Comparison of ENCODE assay signal across 8 cellular contexts in genomic region chr12:112906712-112907414, GRCh38. TPM values are rescaled to one million over a fixed set of nuclear protein-coding genes. Genes with fewer than 3 reads are reported as not detected.
DNase-seq lines count a peak whose midpoint lies in the region; ATAC-seq, FAIRE-seq and TF ChIP-seq lines count a peak whose summit lies in the region.

Gene OAS1 (plus strand): TSS chr12:112906962. CDS start chr12:112907040, 78 bp downstream.

- TF ChIP-seq POLR2A in GM19193 (IDR thresholded peaks at IDR 0.05; ENCODE audit: extremely low read depth, insufficient read depth, insufficient read length) (peak; percentile 89), K562 (conservative IDR thresholded peaks at IDR 0.05) (no peak)

- FAIRE-seq in K562 (lab: Jason Lieb, UNC) (no peak), keratinocyte (lab: Jason Lieb, UNC) (peak; percentile 87)

- 2% methylated on average over 4 of the region's 4 CpGs for WGBS in K562 (ENCODE audit: insufficient coverage, low coverage, missing lambda C conversion rate)

- POLR2A ChIA-PET in K562 (lab: Yijun Ruan, JAX): interaction anchor here (1.2 kb wide), 1 partner anchor 10 kb away, joined by 4 read pairs; no protein-coding TSS in a partner anchor

- no peaks in the 10 kb centered on the region for H3K27me3 ChIP-seq in OCI-LY3 (ENCODE audit: low read depth, low read length)
- H3K27me3 ChIP-seq in K562 (ENCODE audit: control insufficient read depth in 2 of 2, insufficient read depth in 2 of 2, low read length in 2 of 2): peaks cover 0 to 4% of the 10 kb centered on the region in 2 experiments; a peak in 2 of 5 replicates
- H3K27me3 ChIP-seq in keratinocyte (ENCODE audit: control insufficient read depth, extremely low read depth, insufficient read depth, low read length): no peaks in the 10 kb centered on the region

- H3K27ac ChIP-seq in OCI-LY3 (ENCODE audit: low read length) (peak within 1 kb of the TSS; percentile 100), K562 (ENCODE audit: extremely low read depth, low read depth, low read length) (no peak within 1 kb of the TSS), keratinocyte (ENCODE audit: control insufficient read depth, insufficient read depth, low read length) (peak within 1 kb of the TSS; percentile 69)

- H3K9me3 ChIP-seq in OCI-LY3 (ENCODE audit: insufficient read depth, low read length): no peaks in the 10 kb centered on the region
- no peaks in the 10 kb centered on the region for H3K9me3 ChIP-seq in K562 (replicated peaks; ENCODE audit: control insufficient read depth, insufficient read depth, low read depth, low read length)
- no peaks in the 10 kb centered on the region for H3K9me3 ChIP-seq in keratinocyte (ENCODE audit: control insufficient read depth, low read depth, low read length)

- H3K4me1 ChIP-seq in OCI-LY3 (ENCODE audit: low read length): peaks cover 77% of the 10 kb centered on the region
- no peaks in the 10 kb centered on the region for H3K4me1 ChIP-seq in K562 (replicated peaks in 1 of 2; ENCODE audit: control insufficient read depth in 2 of 2, insufficient read depth in 2 of 2, low read length in 2 of 2)
- peaks cover 14% of the 10 kb centered on the region for H3K4me1 ChIP-seq in keratinocyte (ENCODE audit: control insufficient read depth, extremely low read depth, insufficient read depth, low read length)

- H3K4me3 ChIP-seq in OCI-LY3 (ENCODE audit: low read length) (peak within 1 kb of the TSS; percentile 90), K562 (no peak within 1 kb of the TSS), keratinocyte (ENCODE audit: control insufficient read depth in 2 of 3, extremely low read depth in 1 of 3, insufficient read depth in 2 of 3, low read depth in 1 of 3, low read length in 3 of 3) (peak within 1 kb of the TSS; percentile 42 to 89 (median 70))

- dilution Hi-C loops in keratinocyte (cut with MboI; ENCODE audit: extremely low pct_ligation_motif_present, low sequenced_read_pairs): no loop called here

- intact Hi-C loops in K562 (cut with micrococcal nuclease): no loop called here

- in situ Hi-C loops in Caki2 (cut with HindIII; ENCODE audit: low pct_unique_long_range_greater_than_20kb, low sequenced_read_pairs): no loop called here
- in situ Hi-C loops in K562 (cut with MboI): no loop called here

- H3K9ac ChIP-seq in OCI-LY3 (ENCODE audit: low read length) (peak within 1 kb of the TSS; percentile 97), K562 (ENCODE audit: insufficient read depth in 1 of 2, low read depth in 2 of 2, low read length in 2 of 2) (no peak within 1 kb of the TSS), keratinocyte (ENCODE audit: control insufficient read depth, extremely low read depth, insufficient read depth, low read length) (peak within 1 kb of the TSS; percentile 77)

- no peak for TF ChIP-seq EP300 in K562 (IDR thresholded peaks at IDR 0.05; ENCODE audit: low read length)

- peak within 1 kb of the TSS; percentile 99 for H3K4me2 ChIP-seq in OCI-LY3 (ENCODE audit: low read length)
- no peak within 1 kb of the TSS for H3K4me2 ChIP-seq in K562 (ENCODE audit: insufficient read depth, low read length)
- H3K4me2 ChIP-seq in keratinocyte (ENCODE audit: control insufficient read depth, extremely low read depth, insufficient read depth, low read depth, low read length): peak within 1 kb of the TSS; percentile 93

- peaks cover 29% of the 10 kb centered on the region for H3K36me3 ChIP-seq in OCI-LY3 (replicated peaks; ENCODE audit: low read depth, low read length)
- no peaks in the 10 kb centered on the region for H3K36me3 ChIP-seq in K562 (ENCODE audit: control insufficient read depth, insufficient read depth, low read length)
- peaks cover 0 to 3% of the 10 kb centered on the region in 2 experiments for H3K36me3 ChIP-seq in keratinocyte (ENCODE audit: control insufficient read depth in 2 of 2, extremely low read depth in 1 of 2, insufficient read depth in 2 of 2, low read length in 2 of 2)

- H4K20me1 ChIP-seq in OCI-LY3 (ENCODE audit: insufficient read depth, low read length) (no peaks in the 10 kb centered on the region), K562 (replicated peaks; ENCODE audit: control insufficient read depth, insufficient read depth, low read length) (no peaks in the 10 kb centered on the region), keratinocyte (ENCODE audit: control insufficient read depth, extremely low read depth, insufficient read depth, low read length) (no peaks in the 10 kb centered on the region)

- TF ChIP-seq CTCF in OCI-LY3 (IDR thresholded peaks at IDR 0.05; ENCODE audit: low read depth, low read length) (no peak), K562 (IDR thresholded peaks at IDR 0.05 in 2 of 3, conservative IDR thresholded peaks at IDR 0.05 in 1 of 3; ENCODE audit: insufficient read depth in 2 of 3, low read depth in 1 of 3, low read length in 3 of 3) (no peak), keratinocyte (optimal IDR thresholded peaks at IDR 0.05 in 1 of 3, IDR thresholded peaks at IDR 0.05 in 1 of 3, conservative IDR thresholded peaks at IDR 0.05 in 1 of 3; ENCODE audit: extremely low read depth in 1 of 3, insufficient read depth in 2 of 3, low read length in 3 of 3) (no peak)

- no peak for TF ChIP-seq RAD21 in K562 (CRISPR knock-in tag; conservative IDR thresholded peaks at IDR 0.05 in 1 of 2, IDR thresholded peaks at IDR 0.05 in 1 of 2)

- ATAC-seq in HG03196 (IDR thresholded peaks at IDR 0.05; ENCODE audit: unreplicated experiment) (peak; percentile 76), K562 (no peak), GM18519 (IDR thresholded peaks at IDR 0.05; ENCODE audit: low FRiP score, unreplicated experiment) (no peak)

- no TSS peak for BruUV-seq in K562 (replicated peaks; lab: Mats Ljungman, UMichigan)

- H2AFZ ChIP-seq in OCI-LY3 (ENCODE audit: low read depth, low read length) (no peak within 1 kb of the TSS), K562 (ENCODE audit: low read depth, low read length) (no peak within 1 kb of the TSS), keratinocyte (ENCODE audit: control insufficient read depth, low read length) (peak within 1 kb of the TSS; percentile 95)

- H3K9me1 ChIP-seq in K562 (ENCODE audit: control insufficient read depth, insufficient read depth, low read length) (no peaks in the 10 kb centered on the region), keratinocyte (ENCODE audit: control insufficient read depth, extremely low read depth, insufficient read depth, low read length) (no peaks in the 10 kb centered on the region)

- CTCF ChIA-PET in K562 (lab: Yijun Ruan, JAX; ENCODE audit: low intra/inter-chr PET ratio): no interaction called here

- peaks cover 10% of the 10 kb centered on the region; the same call in 1 of the 2 replicates for H3K79me2 ChIP-seq in OCI-LY3 (ENCODE audit: low read length)
- no peaks in the 10 kb centered on the region for H3K79me2 ChIP-seq in K562 (ENCODE audit: control insufficient read depth, insufficient read depth, low read length)
- H3K79me2 ChIP-seq in keratinocyte (ENCODE audit: control insufficient read depth, insufficient read depth, low read length): peaks cover 14% of the 10 kb centered on the region

- peak; percentile 79 for DNase-seq in Caki2 (ENCODE audit: low read depth)
- no peak for DNase-seq in K562 (ENCODE audit: extremely low read depth in 1 of 4, low spot score in 3 of 4)
- no peak for DNase-seq in keratinocyte (ENCODE audit: low read depth, low spot score)
- DNase-seq in stimulated activated CD4-positive, alpha-beta T cell treated with anti-CD3 and anti-CD28 coated beads, Interleukin-4, amount 100 ng/mL, for 24 hours: peak; percentile 34

TF ChIP-seq in K562, 482 proteins besides CTCF, POLR2A, EP300 and RAD21 (continues in another document):
- TF ChIP-seq ZBTB9 (CRISPR knock-in tag; IDR thresholded peaks at IDR 0.05) (no peak), FOXA3 (CRISPR knock-in tag; conservative IDR thresholded peaks at IDR 0.05 in 1 of 2, IDR thresholded peaks at IDR 0.05 in 1 of 2) (no peak), ZNF444 (CRISPR knock-in tag; IDR thresholded peaks at IDR 0.05) (no peak), ELF1 (tag; IDR thresholded peaks at IDR 0.05) (peak; percentile 67)

RNA-seq across cellular contexts. Expression of gene OAS1, which starts in this region (rescaled TPM):
- total RNA-seq in Caki2 (2014; rRNA removed; shearing (Covaris generic); ENCODE audit: low replicate concordance): 18.1 and 27.5 TPM in 2 replicates
- total RNA-seq in K562 (2011; cell fraction: chromatin; rRNA removed; ENCODE audit: low replicate concordance): not detected in 2 replicates
- not detected in 2 replicates for total RNA-seq in K562 (2011; cell fraction: nucleolus; rRNA removed)
- not detected in 2 replicates for total RNA-seq in K562 (2011; cell fraction: nucleoplasm; rRNA removed)
- total RNA-seq in K562 (2014; rRNA removed) (not detected in 2 replicates), K562 (2014; rRNA removed; fragmentation: Illumina TruSeq; extraction: Trizol) (not detected in 2 replicates), K562 (2015; rRNA removed; fragmentation: Illumina TruSeq; extraction: Trizol) (0.25 TPM in 1 of 2 replicates, not detected in the other), K562 (2021) (0.29 TPM in 1 of 2 replicates, not detected in the other)
- polyA plus RNA-seq in K562 (2011; rRNA removed) (not detected in 2 replicates), K562 (2014; fragmentation: Illumina TruSeq; extraction: Trizol) (not detected in 2 replicates), K562 (2014; fragmentation: Nextera tagmentation; extraction: Ambion mirVana) (under 1 TPM in 1 of 2 experiments, not detected in 1; 0.06 TPM), K562 (2014; rRNA removed) (not detected in 2 replicates), keratinocyte (88.3 to 102 TPM (median 95.0 TPM) in 3 replicates)
- not detected in 2 replicates for polyA plus RNA-seq in K562 (2011; cell fraction: cytosol; rRNA removed)
- polyA plus RNA-seq in K562 (2011; cell fraction: nucleus; rRNA removed): not detected in 2 replicates
- polyA plus RNA-seq in K562 (2012): 0.22 TPM in 1 of 2 replicates, not detected in the other
- not detected in 2 replicates for polyA minus RNA-seq in K562 (2011; rRNA and poly(A)+ RNA removed)
- polyA minus RNA-seq in K562 (2011; cell fraction: cytosol; rRNA and poly(A)+ RNA removed): not detected in 2 replicates
- polyA minus RNA-seq in K562 (2011; cell fraction: nucleus; rRNA and poly(A)+ RNA removed): not detected in 2 replicates
- 6.3 TPM for polyA plus RNA-seq in keratinocyte (2011; ENCODE audit: low read depth)
- polyA plus RNA-seq in keratinocyte (2011; cell fraction: cytosol; rRNA removed): 52.6 and 59.7 TPM in 2 replicates
- polyA plus RNA-seq in keratinocyte (2011; cell fraction: nucleus; rRNA removed): 63.4 and 68.2 TPM in 2 replicates
- 11.8 and 65.0 TPM in 2 replicates for polyA plus RNA-seq in keratinocyte (2012; ENCODE audit: low replicate concordance)
- polyA minus RNA-seq in keratinocyte: 43.6 to 63.7 TPM (median 45.5 TPM) in 3 replicates
- polyA minus RNA-seq in keratinocyte (2011; cell fraction: cytosol; rRNA and poly(A)+ RNA removed): 41.8 TPM
- polyA minus RNA-seq in keratinocyte (2011; cell fraction: nucleus; rRNA and poly(A)+ RNA removed): 31.0 and 38.5 TPM in 2 replicates

Comparison
In these comparisons a context has a peak if more than half of its experiments do, and no peak if none do; other contexts are left out.
1. RNA of gene OAS1 (total RNA-seq): 18.1 to 27.5 TPM in Caki2; 0.25 to 0.29 TPM in K562; every median in the first group is over 10 times any median in the second.
2. RNA of gene OAS1 (polyA plus RNA-seq): 6.3 to 102 TPM in keratinocyte; 0.06 to 0.22 TPM in K562; every median in the first group is over 4 times any median in the second.
3. DNase-seq: peak in Caki2 (single experiment) and stimulated activated CD4-positive, alpha-beta T cell treated with anti-CD3 and anti-CD28 coated beads, Interleukin-4, amount 100 ng/mL, for 24 hours (single experiment); none in K562 (0 of 4) and keratinocyte (single experiment).
4. H3K9ac ChIP-seq: peak in OCI-LY3 (single experiment) and keratinocyte (single experiment); none in K562 (0 of 2).